ENCODE assay signal across 8 cellular contexts in genomic region chr21:41777934-41778815, GRCh38. TPM values are rescaled to one million over a fixed set of nuclear protein-coding genes. Genes with fewer than 3 reads are reported as not detected.
DNase-seq lines count a peak whose midpoint lies in the region; ATAC-seq and TF ChIP-seq lines count a peak whose summit lies in the region.

No MANE protein-coding gene starts in this region.

- H3K4me1 Mint-ChIP-seq in activated naive CD4-positive, alpha-beta T cell treated with anti-CD3 and anti-CD28 coated beads, Interleukin-2, amount 10 ng/mL, durations not matched to agents 7 days and 5 days = no peaks in the 10 kb centered on the region
- peaks cover 22% of the 10 kb centered on the region for H3K4me1 Mint-ChIP-seq in progenitor cell of endocrine pancreas (ENCODE audit: low read depth)
- H3K4me1 Mint-ChIP-seq in CD8-positive, alpha-beta memory T cell = peaks cover 6 to 11% (median 10%) of the 10 kb centered on the region in 3 donors

- peak; percentile 83 to 96 (median 90) for ATAC-seq in heart right ventricle

- peak; percentile 81 to 97 (median 86) for TF ChIP-seq CTCF in adrenal gland (IDR thresholded peaks at IDR 0.05)
- TF ChIP-seq CTCF in heart right ventricle (IDR thresholded peaks at IDR 0.05) = peak; percentile 84 to 98 (median 94)
- TF ChIP-seq CTCF in progenitor cell of endocrine pancreas (IDR thresholded peaks at IDR 0.05; ENCODE audit: unreplicated experiment) = peak; percentile 89

- peak; percentile 37 for DNase-seq in activated naive CD4-positive, alpha-beta T cell treated with anti-CD3 and anti-CD28 coated beads, Interleukin-2, amount 10 ng/mL, durations not matched to agents 7 days and 5 days
- DNase-seq in activated naive CD4-positive, alpha-beta T cell treated with anti-CD3 and anti-CD28 coated beads, Interleukin-2, amount 50 U/mL, for 16 hours = no peak
- peak; percentile 54 for DNase-seq in NCI-H1048 (lab: John Stamatoyannopoulos, UW)
- DNase-seq in adrenal gland = peak; percentile 84 to 95 (median 92)
- peak; percentile 84 to 85 for DNase-seq in heart right ventricle
- DNase-seq in progenitor cell of endocrine pancreas (ENCODE audit: low spot score, unreplicated experiment) = peak; percentile 77
- no peak for DNase-seq in effector memory CD4-positive, alpha-beta T cell
- no peak for DNase-seq in CD8-positive, alpha-beta memory T cell

- no peaks in the 10 kb centered on the region for H3K36me3 Mint-ChIP-seq in activated naive CD4-positive, alpha-beta T cell treated with anti-CD3 and anti-CD28 coated beads, Interleukin-2, amount 10 ng/mL, durations not matched to agents 7 days and 5 days
- H3K36me3 Mint-ChIP-seq in progenitor cell of endocrine pancreas (ENCODE audit: insufficient read depth) = no peaks in the 10 kb centered on the region
- H3K36me3 Mint-ChIP-seq in CD8-positive, alpha-beta memory T cell = no peaks in the 10 kb centered on the region

- no peak overlapping the region for H3K27ac ChIP-seq in adrenal gland
- H3K27ac ChIP-seq in heart right ventricle = no peak overlapping the region
- no peak overlapping the region for H3K27ac ChIP-seq in effector memory CD4-positive, alpha-beta T cell (ENCODE audit: insufficient read depth, low read length, poor library complexity, severe bottlenecking)
- no peak overlapping the region for H3K27ac ChIP-seq in CD8-positive, alpha-beta memory T cell (ENCODE audit: low read depth, low read length)

- no peak overlapping the region for H3K4me3 ChIP-seq in adrenal gland
- no peak overlapping the region for H3K4me3 ChIP-seq in heart right ventricle
- H3K4me3 ChIP-seq in effector memory CD4-positive, alpha-beta T cell (ENCODE audit: insufficient read depth, low read depth, low read length, poor library complexity, severe bottlenecking) = no peak overlapping the region
- H3K4me3 ChIP-seq in CD8-positive, alpha-beta memory T cell (ENCODE audit: low read length) = no peak overlapping the region

- CTCF ChIA-PET in activated naive CD4-positive, alpha-beta T cell treated with anti-CD3 and anti-CD28 coated beads, Interleukin-2, amount 10 ng/mL, durations not matched to agents 7 days and 5 days (lab: Charles Lee) = interaction anchor here (1.6 kb wide), 2 partner anchors 166 to 168 kb away, joined by 4 to 8 read pairs; no protein-coding TSS in a partner anchor
- CTCF ChIA-PET in CD8-positive, alpha-beta memory T cell (lab: Charles Lee) = no interaction called here

- TF ChIP-seq POLR2A in adrenal gland (IDR thresholded peaks at IDR 0.05) = no peak

- intact Hi-C loops in adrenal gland (cut with DNase I) = loop anchor here (5.0 kb wide), 1 partner anchor 166 kb away; no protein-coding TSS in a partner anchor
- intact Hi-C loops in heart right ventricle (cut with DNase I) = loop anchor here in 8 of 10 donors (1.0 to 10.0 kb wide), 6 partner anchors 165 to 496 kb away; no protein-coding TSS in a partner anchor

- peaks cover 0 to 6% of the 10 kb centered on the region in 2 donors for H3K4me1 ChIP-seq in adrenal gland (replicated peaks in 1 of 2)
- peaks cover 0 to 10% (median 7%) of the 10 kb centered on the region in 9 donors for H3K4me1 ChIP-seq in heart right ventricle
- H3K4me1 ChIP-seq in effector memory CD4-positive, alpha-beta T cell (ENCODE audit: control insufficient read depth, insufficient read depth, low read length, poor library complexity, severe bottlenecking) = no peaks in the 10 kb centered on the region
- H3K4me1 ChIP-seq in CD8-positive, alpha-beta memory T cell (ENCODE audit: insufficient read depth, low read length) = no peaks in the 10 kb centered on the region

- H3K36me3 ChIP-seq in adrenal gland (replicated peaks in 1 of 2) (no peaks in the 10 kb centered on the region), heart right ventricle (no peaks in the 10 kb centered on the region)
- H3K36me3 ChIP-seq in effector memory CD4-positive, alpha-beta T cell (ENCODE audit: control insufficient read depth, insufficient read depth, low read length) = no peaks in the 10 kb centered on the region
- H3K36me3 ChIP-seq in CD8-positive, alpha-beta memory T cell (ENCODE audit: insufficient read depth, low read length) = no peaks in the 10 kb centered on the region

- no peaks in the 10 kb centered on the region for H3K9me3 Mint-ChIP-seq in activated naive CD4-positive, alpha-beta T cell treated with anti-CD3 and anti-CD28 coated beads, Interleukin-2, amount 10 ng/mL, durations not matched to agents 7 days and 5 days
- no peaks in the 10 kb centered on the region for H3K9me3 Mint-ChIP-seq in progenitor cell of endocrine pancreas (ENCODE audit: low read depth)
- H3K9me3 Mint-ChIP-seq in CD8-positive, alpha-beta memory T cell = no peaks in the 10 kb centered on the region

- 17 to 28% (median 23%) methylated on average over 19 to 45 of the region's 45 CpGs for WGBS in adrenal gland, 4 donors
- 18% methylated on average over 45 of the region's 45 CpGs for WGBS in heart right ventricle, 2 donors

- H3K27me3 Mint-ChIP-seq in activated naive CD4-positive, alpha-beta T cell treated with anti-CD3 and anti-CD28 coated beads, Interleukin-2, amount 10 ng/mL, durations not matched to agents 7 days and 5 days = peaks cover 81% of the 10 kb centered on the region
- peaks cover 16% of the 10 kb centered on the region for H3K27me3 Mint-ChIP-seq in progenitor cell of endocrine pancreas
- H3K27me3 Mint-ChIP-seq in CD8-positive, alpha-beta memory T cell = peaks cover 36 to 78% of the 10 kb centered on the region in 2 donors

- POLR2A ChIA-PET in CD8-positive, alpha-beta memory T cell (lab: Charles Lee) = no interaction called here

- H3K27me3 ChIP-seq in adrenal gland (peaks cover 54% of the 10 kb centered on the region), heart right ventricle (peaks cover 4 to 91% (median 79%) of the 10 kb centered on the region in 7 donors)
- peaks cover 26% of the 10 kb centered on the region for H3K27me3 ChIP-seq in effector memory CD4-positive, alpha-beta T cell (replicated peaks; ENCODE audit: control insufficient read depth, insufficient read depth, low read length, poor library complexity, severe bottlenecking)
- H3K27me3 ChIP-seq in CD8-positive, alpha-beta memory T cell (ENCODE audit: insufficient read depth, low read length, poor library complexity, severe bottlenecking) = peaks cover 21% of the 10 kb centered on the region

- H3K27ac Mint-ChIP-seq in activated naive CD4-positive, alpha-beta T cell treated with anti-CD3 and anti-CD28 coated beads, Interleukin-2, amount 10 ng/mL, durations not matched to agents 7 days and 5 days = no peak overlapping the region
- no peak overlapping the region for H3K27ac Mint-ChIP-seq in progenitor cell of endocrine pancreas
- no peak overlapping the region for H3K27ac Mint-ChIP-seq in CD8-positive, alpha-beta memory T cell

- H3K9me3 ChIP-seq in adrenal gland (replicated peaks in 1 of 3) (no peaks in the 10 kb centered on the region), heart right ventricle (no peaks in the 10 kb centered on the region)
- no peaks in the 10 kb centered on the region for H3K9me3 ChIP-seq in effector memory CD4-positive, alpha-beta T cell (ENCODE audit: control insufficient read depth, low read length)
- H3K9me3 ChIP-seq in CD8-positive, alpha-beta memory T cell (ENCODE audit: low read length) = no peaks in the 10 kb centered on the region

- no peak overlapping the region for H3K4me3 Mint-ChIP-seq in activated naive CD4-positive, alpha-beta T cell treated with anti-CD3 and anti-CD28 coated beads, Interleukin-2, amount 10 ng/mL, durations not matched to agents 7 days and 5 days
- H3K4me3 Mint-ChIP-seq in progenitor cell of endocrine pancreas (ENCODE audit: low read depth) = no peak overlapping the region
- no peak overlapping the region for H3K4me3 Mint-ChIP-seq in CD8-positive, alpha-beta memory T cell

RNA-seq across cellular contexts. Expression of gene RIPK4, which starts 11.3 kb away (rescaled TPM):
- total RNA-seq in adrenal gland (under 1 TPM in 4 of 8 donors, not detected in 4; 0.07 to 0.18 (median 0.15) TPM), heart right ventricle (under 1 TPM in 5 of 10 donors, not detected in 5; 0.05 to 0.12 (median 0.07) TPM), progenitor cell of endocrine pancreas (28.9 and 30.1 TPM in 2 replicates)
- polyA plus RNA-seq in adrenal gland (under 1 TPM; 0.04 to 0.16 (median 0.07) TPM), heart right ventricle (under 1 TPM; 0.04 to 0.15 TPM)
- under 1 TPM in 1 of 2 experiments, not detected in 1; 0.18 TPM for total RNA-seq in CD8-positive, alpha-beta memory T cell
- not detected for polyA plus RNA-seq in CD8-positive, alpha-beta memory T cell

Comparison
In these comparisons a context has a peak if more than half of its experiments do, and no peak if none do; other contexts are left out.
1. DNase-seq: peak in activated naive CD4-positive, alpha-beta T cell treated with anti-CD3 and anti-CD28 coated beads, Interleukin-2, amount 10 ng/mL, durations not matched to agents 7 days and 5 days (single experiment), NCI-H1048 (single experiment), adrenal gland (7 of 7), heart right ventricle (2 of 2) and progenitor cell of endocrine pancreas (single experiment); none in activated naive CD4-positive, alpha-beta T cell treated with anti-CD3 and anti-CD28 coated beads, Interleukin-2, amount 50 U/mL, for 16 hours (single experiment), effector memory CD4-positive, alpha-beta T cell (0 of 3) and CD8-positive, alpha-beta memory T cell (0 of 5).
2. RNA of gene RIPK4, which starts 11.3 kb away (total RNA-seq): 28.9 to 30.1 TPM in progenitor cell of endocrine pancreas; 0.18 TPM in CD8-positive, alpha-beta memory T cell, 0.07 to 0.18 TPM in adrenal gland and 0.05 to 0.12 TPM in heart right ventricle; every median in the first group is over 10 times any median in the second.
3. Peak in every context shown above with its lines, with median percentiles within 50 percentile points of each other: CTCF ChIP-seq.